In the genomic region with DNA sequence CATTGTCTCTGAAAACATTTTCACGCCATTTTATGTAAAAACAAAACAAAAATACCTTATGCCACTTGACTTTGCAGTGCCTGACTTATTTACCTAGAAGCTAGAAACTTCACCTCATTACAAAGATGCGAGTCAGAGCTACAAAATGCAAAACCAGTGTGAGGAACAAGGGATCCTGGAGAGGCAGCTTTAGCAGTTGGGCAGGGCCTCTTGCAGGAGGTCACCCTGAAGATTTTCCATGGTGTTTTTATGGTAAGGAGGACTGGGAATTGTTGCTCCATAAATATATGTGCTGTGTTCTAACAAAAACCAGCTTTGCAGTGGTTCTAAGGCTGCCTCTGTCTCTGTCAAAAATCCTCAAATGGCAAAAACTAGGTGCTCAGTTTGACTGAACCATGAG, we compare ENCODE assay signal across 12 cellular contexts. TPM values are rescaled to one million over a fixed set of nuclear protein-coding genes. Genes with fewer than 3 reads are reported as not detected.
DNase-seq lines count a peak whose midpoint lies in the region; ATAC-seq and TF ChIP-seq lines count a peak whose summit lies in the region.
"Had no signal": no experiment of that assay in that cellular context is flagged by ENCODE, and none has a peak within 500 bp of the region (broad histone marks: within the 10 kb centered on the region; RNA-seq: fewer than 3 reads in every experiment).

No MANE protein-coding gene starts in this region.

- ATAC-seq in stimulated activated effector memory CD8-positive, alpha-beta T cell treated with anti-CD3 and anti-CD28 coated beads, Interleukin-12 subunit alpha, Interleukin-12 subunit beta, amount 100 ng/mL, for 72 hours: no peak
- ATAC-seq in GM21576 (IDR thresholded peaks at IDR 0.05; ENCODE audit: unreplicated experiment): no peak

- no peak overlapping the region for H3K27ac Mint-ChIP-seq in stimulated activated effector memory CD8-positive, alpha-beta T cell treated with anti-CD3 and anti-CD28 coated beads, Interleukin-12 subunit alpha, Interleukin-12 subunit beta, amount 100 ng/mL, for 72 hours

- in situ Hi-C loops in ACHN (cut with HindIII; ENCODE audit: low pct_ligation_motif_present, low pct_unique_long_range_greater_than_20kb, low sequenced_read_pairs): no loop called here

- H3K27me3 ChIP-seq in Karpas-422 (ENCODE audit: low read length) (no peaks in the 10 kb centered on the region), muscle layer of colon (ENCODE audit: control insufficient read depth in 1 of 2, insufficient read depth in 2 of 2, low read length in 2 of 2) (no peaks in the 10 kb centered on the region)

- no peaks in the 10 kb centered on the region for H4K20me1 ChIP-seq in Karpas-422 (ENCODE audit: insufficient read depth, low read depth, low read length)

- no peaks in the 10 kb centered on the region for H3K36me3 Mint-ChIP-seq in stimulated activated effector memory CD8-positive, alpha-beta T cell treated with anti-CD3 and anti-CD28 coated beads, Interleukin-12 subunit alpha, Interleukin-12 subunit beta, amount 100 ng/mL, for 72 hours

- H3K4me1 ChIP-seq in Karpas-422 (ENCODE audit: low read length): peaks cover 11% of the 10 kb centered on the region
- H3K4me1 ChIP-seq in muscle layer of colon (ENCODE audit: insufficient read depth, low read length): peaks cover 11% of the 10 kb centered on the region

- no peak overlapping the region for H3K4me3 Mint-ChIP-seq in stimulated activated effector memory CD8-positive, alpha-beta T cell treated with anti-CD3 and anti-CD28 coated beads, Interleukin-12 subunit alpha, Interleukin-12 subunit beta, amount 100 ng/mL, for 72 hours

- peaks cover 11% of the 10 kb centered on the region for H3K4me1 Mint-ChIP-seq in stimulated activated effector memory CD8-positive, alpha-beta T cell treated with anti-CD3 and anti-CD28 coated beads, Interleukin-12 subunit alpha, Interleukin-12 subunit beta, amount 100 ng/mL, for 72 hours

- no peaks in the 10 kb centered on the region for H3K9me3 Mint-ChIP-seq in stimulated activated effector memory CD8-positive, alpha-beta T cell treated with anti-CD3 and anti-CD28 coated beads, Interleukin-12 subunit alpha, Interleukin-12 subunit beta, amount 100 ng/mL, for 72 hours

- no peak for TF ChIP-seq CTCF in coronary artery (IDR thresholded peaks at IDR 0.05)

- H3K36me3 ChIP-seq in Karpas-422 (ENCODE audit: insufficient read depth, low read length) (no peaks in the 10 kb centered on the region), muscle layer of colon (ENCODE audit: insufficient read depth, low read length) (no peaks in the 10 kb centered on the region)

- H3K4me2 ChIP-seq in Karpas-422 (ENCODE audit: low read depth, low read length, poor library complexity, severe bottlenecking): no peak overlapping the region

- no peaks in the 10 kb centered on the region for H3K9me3 ChIP-seq in Karpas-422 (ENCODE audit: low read length)
- no peaks in the 10 kb centered on the region for H3K9me3 ChIP-seq in muscle layer of colon (ENCODE audit: low read length)

- no peak overlapping the region for H3K9ac ChIP-seq in Karpas-422 (ENCODE audit: low read length)
- H3K9ac ChIP-seq in muscle layer of colon (ENCODE audit: low read length): no peak overlapping the region

- H3K9me2 ChIP-seq in Karpas-422 (replicated peaks; ENCODE audit: insufficient read depth, low read length): no peaks in the 10 kb centered on the region

- no peaks in the 10 kb centered on the region for H3K79me2 ChIP-seq in Karpas-422 (ENCODE audit: low read length)

- no peak overlapping the region for H2AFZ ChIP-seq in Karpas-422 (ENCODE audit: low read length)

- DNase-seq in ACHN (peak; percentile 66), Karpas-422 (peak; percentile 23), coronary artery (ENCODE audit: low spot score) (no peak), activated gamma-delta T cell (lab: John Stamatoyannopoulos, UW) (no peak), globus pallidus (ENCODE audit: low spot score) (no peak)
- DNase-seq in stimulated activated effector memory CD8-positive, alpha-beta T cell treated with anti-CD3 and anti-CD28 coated beads, Interleukin-12 subunit alpha, Interleukin-12 subunit beta, amount 100 ng/mL, for 72 hours (ENCODE audit: low spot score in 2 of 2): no peak
- DNase-seq: activated CD4-positive, CD25-positive, alpha-beta regulatory T cell; amygdala; NCI-H510A; stimulated activated CD4-positive, alpha-beta T cell treated with anti-CD3 and anti-CD28 coated beads, Interleukin-2, amount 100 ng/mL, for 24 hours had no signal

- H3K27ac ChIP-seq in Karpas-422 (ENCODE audit: low read length) (no peak overlapping the region), coronary artery (peak overlapping the region; percentile 24 to 50), muscle layer of colon (ENCODE audit: low read depth, low read length) (peak overlapping the region; percentile 54)

- no peak overlapping the region for H3K4me3 ChIP-seq in Karpas-422 (ENCODE audit: low read length)
- H3K4me3 ChIP-seq in coronary artery: no peak overlapping the region
- H3K4me3 ChIP-seq in muscle layer of colon (ENCODE audit: low read depth in 1 of 2, low read length in 2 of 2): peak overlapping the region in 1 of 2 donors; percentile 3

RNA-seq across cellular contexts. Expression of a gene that starts 36.4 kb away (rescaled TPM):
- total RNA-seq in Karpas-422 (2014; rRNA removed; shearing (Covaris generic); ENCODE audit: low replicate concordance): 27.9 and 70.9 TPM in 2 replicates

Comparison
In these comparisons a context has a peak if more than half of its experiments do, and no peak if none do; other contexts are left out.
1. DNase-seq: peak in ACHN (single experiment) and Karpas-422 (single experiment); none in coronary artery (single experiment), stimulated activated effector memory CD8-positive, alpha-beta T cell treated with anti-CD3 and anti-CD28 coated beads, Interleukin-12 subunit alpha, Interleukin-12 subunit beta, amount 100 ng/mL, for 72 hours (0 of 2), activated gamma-delta T cell (single experiment) and globus pallidus (single experiment).